1 cellular context compared by ENCODE assay signal in genomic region chr15:76999996-77000395, GRCh38.
TF ChIP-seq lines count a peak whose summit lies in the region.

No MANE protein-coding gene starts in this region.

TF ChIP-seq in HepG2, 621 proteins besides CTCF, POLR2A, EP300 and RAD21:
- TF ChIP-seq HNRNPH1 (optimal IDR thresholded peaks at IDR 0.05; ENCODE audit: low read depth, low read length) (no peak), POLR2AphosphoS5 (IDR thresholded peaks at IDR 0.05; ENCODE audit: low read depth, low read length) (no peak), NKX3-1 (CRISPR knock-in tag; IDR thresholded peaks at IDR 0.05) (no peak)
